In genomic region chr2:27262379-27263286, GRCh38 we compare ENCODE assay signal across 8 cellular contexts. TPM values are rescaled to one million over a fixed set of nuclear protein-coding genes. Genes with fewer than 3 reads are reported as not detected.
DNase-seq lines count a peak whose midpoint lies in the region; ATAC-seq and TF ChIP-seq lines count a peak whose summit lies in the region.

A gene with protein sequence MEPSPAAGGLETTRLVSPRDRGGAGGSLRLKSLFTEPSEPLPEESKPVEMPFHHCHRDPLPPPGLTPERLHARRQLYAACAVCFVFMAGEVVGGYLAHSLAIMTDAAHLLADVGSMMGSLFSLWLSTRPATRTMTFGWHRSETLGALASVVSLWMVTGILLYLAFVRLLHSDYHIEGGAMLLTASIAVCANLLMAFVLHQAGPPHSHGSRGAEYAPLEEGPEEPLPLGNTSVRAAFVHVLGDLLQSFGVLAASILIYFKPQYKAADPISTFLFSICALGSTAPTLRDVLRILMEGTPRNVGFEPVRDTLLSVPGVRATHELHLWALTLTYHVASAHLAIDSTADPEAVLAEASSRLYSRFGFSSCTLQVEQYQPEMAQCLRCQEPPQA (minus strand): TSS chr2:27263047. CDS start chr2:27262906, 141 bp downstream.

- H3K4me3 Mint-ChIP-seq in central memory CD8-positive, alpha-beta T cell = peak within 1 kb of the TSS; percentile 85

- no peaks in the 10 kb centered on the region for H3K36me3 Mint-ChIP-seq in central memory CD8-positive, alpha-beta T cell (ENCODE audit: insufficient read depth)

- H3K9ac ChIP-seq in KMS-11 = no peak within 1 kb of the TSS

- H3K27me3 ChIP-seq in KMS-11 (ENCODE audit: insufficient read depth, low read depth) = peaks cover 60% of the 10 kb centered on the region
- H3K27me3 ChIP-seq in right lobe of liver = peaks cover 0 to 27% of the 10 kb centered on the region in 2 donors

- no peaks in the 10 kb centered on the region for H3K9me3 Mint-ChIP-seq in central memory CD8-positive, alpha-beta T cell

- intact Hi-C loops in right lobe of liver (cut with DNase I) = no loop called here

- H3K4me1 Mint-ChIP-seq in central memory CD8-positive, alpha-beta T cell = peaks cover 26% of the 10 kb centered on the region

- no peak for TF ChIP-seq CTCF in KMS-11 (conservative IDR thresholded peaks at IDR 0.05; ENCODE audit: low read depth, low read length)
- no peak for TF ChIP-seq CTCF in right lobe of liver (IDR thresholded peaks at IDR 0.05)

- H2AFZ ChIP-seq in KMS-11 (ENCODE audit: low read depth) = peak within 1 kb of the TSS; percentile 97

- peak within 1 kb of the TSS; percentile 16 for H3K27ac Mint-ChIP-seq in central memory CD8-positive, alpha-beta T cell (ENCODE audit: low read depth)

- no peaks in the 10 kb centered on the region for H3K9me3 ChIP-seq in right lobe of liver

- H3K4me3 ChIP-seq in KMS-11 (IDR thresholded peaks at IDR 0.05; ENCODE audit: insufficient read depth, low read depth, low read length) (peak within 1 kb of the TSS; percentile 1), right lobe of liver (peak within 1 kb of the TSS; percentile 25 to 51 (median 39))

- H3K79me2 ChIP-seq in KMS-11 (ENCODE audit: insufficient read depth, low read depth) = no peaks in the 10 kb centered on the region

- TF ChIP-seq POLR2A in right lobe of liver (IDR thresholded peaks at IDR 0.05) = no peak

- H3K27ac ChIP-seq in KMS-11 (no peak within 1 kb of the TSS), right lobe of liver (no peak within 1 kb of the TSS)

- peak; percentile 92 for DNase-seq in GM03348 (ENCODE audit: low spot score)
- peak; percentile 31 for DNase-seq in activated CD4-positive, CD25-positive, alpha-beta regulatory T cell treated with anti-CD3 and anti-CD28 coated beads, Interleukin-2, amount 50 U/mL, for 16 hours (ENCODE audit: low read depth, low spot score)
- DNase-seq in central memory CD8-positive, alpha-beta T cell (ENCODE audit: low spot score in 2 of 2) = no peak
- peak; percentile 70 to 72 (median 71) for DNase-seq in right lobe of liver
- peak; percentile 69 for DNase-seq in stimulated activated CD4-positive, alpha-beta T cell treated with anti-CD3 and anti-CD28 coated beads, Interleukin-4, amount 100 ng/mL, for 24 hours

- peaks cover 13% of the 10 kb centered on the region for H3K4me1 ChIP-seq in KMS-11 (ENCODE audit: low read depth, poor library complexity, severe bottlenecking)
- peaks cover 0 to 31% (median 2%) of the 10 kb centered on the region in 4 donors for H3K4me1 ChIP-seq in right lobe of liver

- ATAC-seq in central memory CD8-positive, alpha-beta T cell (replicated peaks; ENCODE audit: extremely low read depth, poor library complexity, severe bottlenecking) = no peak
- ATAC-seq in right lobe of liver (peak; percentile 86 to 89 (median 88)), GM19328 (IDR thresholded peaks at IDR 0.05; ENCODE audit: unreplicated experiment) (no peak), GM18858 (IDR thresholded peaks at IDR 0.05; ENCODE audit: unreplicated experiment) (no peak)

- no peaks in the 10 kb centered on the region for H3K36me3 ChIP-seq in KMS-11 (ENCODE audit: insufficient read depth)
- H3K36me3 ChIP-seq in right lobe of liver = no peaks in the 10 kb centered on the region

- H4K20me1 ChIP-seq in KMS-11 (ENCODE audit: insufficient read depth) = no peaks in the 10 kb centered on the region

- H3K4me2 ChIP-seq in KMS-11 = peak within 1 kb of the TSS; percentile 84

- 5% methylated on average over 11 of the region's 96 CpGs for WGBS in right lobe of liver (ENCODE audit: insufficient coverage, low coverage, low lambda C conversion rate, missing lambda C conversion rate)

- H3K27me3 Mint-ChIP-seq in central memory CD8-positive, alpha-beta T cell = peaks cover 64% of the 10 kb centered on the region

RNA-seq across cellular contexts. Expression of the gene that starts here (rescaled TPM):
- total RNA-seq in right lobe of liver = not detected

Comparison
In these comparisons a context has a peak if more than half of its experiments do, and no peak if none do; other contexts are left out.
1. Peak in DNase-seq, ATAC-seq and H3K4me3 ChIP-seq in right lobe of liver; RNA of the gene not detected or under 1 TPM.
2. DNase-seq: peak in GM03348 (single experiment), activated CD4-positive, CD25-positive, alpha-beta regulatory T cell treated with anti-CD3 and anti-CD28 coated beads, Interleukin-2, amount 50 U/mL, for 16 hours (single experiment) and stimulated activated CD4-positive, alpha-beta T cell treated with anti-CD3 and anti-CD28 coated beads, Interleukin-4, amount 100 ng/mL, for 24 hours (single experiment); none in central memory CD8-positive, alpha-beta T cell (0 of 2).